Comparison of ENCODE assay signal across 8 cellular contexts in the genomic region with DNA sequence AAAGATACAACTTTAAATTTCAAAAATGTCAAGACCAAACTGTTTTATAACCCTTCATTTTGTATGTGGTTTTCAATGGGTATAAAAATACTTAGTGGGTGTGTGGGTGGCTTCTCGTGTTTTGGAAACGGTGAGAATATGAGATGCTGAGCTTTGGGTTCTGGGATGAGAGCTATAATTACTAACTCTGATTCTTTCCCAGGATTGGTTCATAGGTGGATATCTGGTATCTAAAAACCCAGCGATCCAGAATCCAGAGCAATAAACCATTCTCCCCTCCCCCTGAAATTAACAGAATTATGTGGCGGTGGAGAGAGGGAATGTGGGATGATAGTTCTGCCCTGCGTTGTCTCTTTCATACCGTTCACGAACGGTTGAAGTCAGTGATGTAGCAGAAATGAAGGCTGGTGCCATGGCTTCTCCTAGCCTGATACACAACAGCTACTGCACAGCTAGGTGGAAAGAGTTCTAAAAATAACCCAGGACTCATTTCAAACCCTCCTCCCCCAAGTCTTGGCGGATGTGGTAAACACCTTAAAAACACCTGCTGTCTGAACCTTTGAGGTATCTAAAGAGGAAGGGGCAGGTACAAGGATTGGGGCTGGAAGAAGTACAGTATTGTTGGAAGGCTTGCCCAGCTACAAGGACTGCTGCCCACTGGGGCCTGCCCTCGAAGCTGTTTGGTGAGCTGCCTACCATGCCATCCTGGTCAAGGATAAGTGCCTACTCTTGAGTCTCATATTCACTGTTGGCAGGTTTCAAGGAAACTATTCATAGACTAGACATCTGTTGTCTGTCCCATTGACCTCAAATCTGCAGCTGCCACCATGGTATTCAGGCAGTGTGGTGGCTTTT.
DNase-seq lines count a peak whose midpoint lies in the region; ATAC-seq lines count a peak whose summit lies in the region.

No MANE protein-coding gene starts in this region.

- H3K4me1 Mint-ChIP-seq in central memory CD8-positive, alpha-beta T cell = peaks cover 46% of the 10 kb centered on the region

- peak overlapping the region; percentile 57 for H3K4me3 Mint-ChIP-seq in central memory CD8-positive, alpha-beta T cell

- peaks cover 14% of the 10 kb centered on the region for H3K36me3 Mint-ChIP-seq in central memory CD8-positive, alpha-beta T cell (ENCODE audit: insufficient read depth)

- DNase-seq in T follicular helper cell (ENCODE audit: low read depth) (peak; percentile 54), SW480 (ENCODE audit: low spot score) (no peak), NCI-H345 treated with DMSO at 0.1 percent for 48 hours (lab: John Stamatoyannopoulos, UW; ENCODE audit: unreplicated experiment) (no peak), SW 1271 (lab: John Stamatoyannopoulos, UW) (no peak)
- DNase-seq in central memory CD8-positive, alpha-beta T cell (ENCODE audit: low spot score in 2 of 2) = peak in 1 of 2 donors; percentile 32
- peak; percentile 31 to 86 (median 74) for DNase-seq in stimulated activated naive CD4-positive, alpha-beta T cell (lab: John Stamatoyannopoulos, UW)

- no peak overlapping the region for H3K27ac Mint-ChIP-seq in central memory CD8-positive, alpha-beta T cell (ENCODE audit: low read depth)

- H3K9me3 Mint-ChIP-seq in central memory CD8-positive, alpha-beta T cell = no peaks in the 10 kb centered on the region

- ATAC-seq in GM19324 (IDR thresholded peaks at IDR 0.05; ENCODE audit: low FRiP score, unreplicated experiment) (peak; percentile 82), HG03108 (IDR thresholded peaks at IDR 0.05; ENCODE audit: unreplicated experiment) (peak; percentile 57)
- ATAC-seq in central memory CD8-positive, alpha-beta T cell (replicated peaks; ENCODE audit: extremely low read depth, poor library complexity, severe bottlenecking) = peak; percentile 70

- H3K27me3 Mint-ChIP-seq in central memory CD8-positive, alpha-beta T cell = no peaks in the 10 kb centered on the region

Comparison
In these comparisons a context has a peak if more than half of its experiments do, and no peak if none do; other contexts are left out.
1. DNase-seq: peak in T follicular helper cell (single experiment) and stimulated activated naive CD4-positive, alpha-beta T cell (6 of 6); none in SW480 (single experiment), NCI-H345 treated with DMSO at 0.1 percent for 48 hours (single experiment) and SW 1271 (0 of 2).
2. Peak in every context shown above with its lines, with median percentiles within 50 percentile points of each other: ATAC-seq.